Comparison of ENCODE assay signal across 1 cellular context in genomic region chr2:215880970-215881369, GRCh38.
TF ChIP-seq lines count a peak whose summit lies in the region.

No MANE protein-coding gene starts in this region.

TF ChIP-seq in GM12878, 131 proteins besides CTCF, POLR2A, EP300 and RAD21 (continued from another document and continues in another):
- TF ChIP-seq, protein P1, sequence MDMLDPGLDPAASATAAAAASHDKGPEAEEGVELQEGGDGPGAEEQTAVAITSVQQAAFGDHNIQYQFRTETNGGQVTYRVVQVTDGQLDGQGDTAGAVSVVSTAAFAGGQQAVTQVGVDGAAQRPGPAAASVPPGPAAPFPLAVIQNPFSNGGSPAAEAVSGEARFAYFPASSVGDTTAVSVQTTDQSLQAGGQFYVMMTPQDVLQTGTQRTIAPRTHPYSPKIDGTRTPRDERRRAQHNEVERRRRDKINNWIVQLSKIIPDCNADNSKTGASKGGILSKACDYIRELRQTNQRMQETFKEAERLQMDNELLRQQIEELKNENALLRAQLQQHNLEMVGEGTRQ (IDR thresholded peaks at IDR 0.05; ENCODE audit: borderline replicate concordance, low read depth, low read length): peak; percentile 65
- TF ChIP-seq, protein P2, sequence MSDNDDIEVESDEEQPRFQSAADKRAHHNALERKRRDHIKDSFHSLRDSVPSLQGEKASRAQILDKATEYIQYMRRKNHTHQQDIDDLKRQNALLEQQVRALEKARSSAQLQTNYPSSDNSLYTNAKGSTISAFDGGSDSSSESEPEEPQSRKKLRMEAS (IDR thresholded peaks at IDR 0.05; ENCODE audit: low read depth, low read length): peak; percentile 54; the same call in 1 of the 2 replicates
- TF ChIP-seq, protein P3, sequence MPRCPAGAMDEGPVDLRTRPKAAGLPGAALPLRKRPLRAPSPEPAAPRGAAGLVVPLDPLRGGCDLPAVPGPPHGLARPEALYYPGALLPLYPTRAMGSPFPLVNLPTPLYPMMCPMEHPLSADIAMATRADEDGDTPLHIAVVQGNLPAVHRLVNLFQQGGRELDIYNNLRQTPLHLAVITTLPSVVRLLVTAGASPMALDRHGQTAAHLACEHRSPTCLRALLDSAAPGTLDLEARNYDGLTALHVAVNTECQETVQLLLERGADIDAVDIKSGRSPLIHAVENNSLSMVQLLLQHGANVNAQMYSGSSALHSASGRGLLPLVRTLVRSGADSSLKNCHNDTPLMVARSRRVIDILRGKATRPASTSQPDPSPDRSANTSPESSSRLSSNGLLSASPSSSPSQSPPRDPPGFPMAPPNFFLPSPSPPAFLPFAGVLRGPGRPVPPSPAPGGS (IDR thresholded peaks at IDR 0.05; ENCODE audit: borderline replicate concordance, insufficient read depth, low read depth, low read length, poor library complexity, severe bottlenecking): no peak
- TF ChIP-seq DPF2 (IDR thresholded peaks at IDR 0.05): peak; percentile 45; the same call in 1 of the 2 replicates
- no peak for TF ChIP-seq HSF1 (IDR thresholded peaks at IDR 0.05; ENCODE audit: low read depth, low read length)
- no peak for TF ChIP-seq MTA3 (IDR thresholded peaks at IDR 0.05; ENCODE audit: borderline replicate concordance, low read length)
- TF ChIP-seq JUNB (IDR thresholded peaks at IDR 0.05): peak; percentile 28; the same call in 1 of the 2 replicates
- TF ChIP-seq ZNF207 (IDR thresholded peaks at IDR 0.05; ENCODE audit: borderline replicate concordance): no peak
- no peak for TF ChIP-seq CHD2 (IDR thresholded peaks at IDR 0.05; ENCODE audit: borderline replicate concordance, low read depth, low read length)
- peak; percentile 75; the same call in 1 of the 2 replicates for TF ChIP-seq TCF3 (IDR thresholded peaks at IDR 0.05; ENCODE audit: borderline replicate concordance, insufficient read depth, low read depth, low read length)
- TF ChIP-seq FOS (IDR thresholded peaks at IDR 0.05; ENCODE audit: borderline replicate concordance, extremely low read depth, insufficient read length): no peak
- no peak for TF ChIP-seq RBBP5 (conservative IDR thresholded peaks at IDR 0.05)
- TF ChIP-seq, protein P4, sequence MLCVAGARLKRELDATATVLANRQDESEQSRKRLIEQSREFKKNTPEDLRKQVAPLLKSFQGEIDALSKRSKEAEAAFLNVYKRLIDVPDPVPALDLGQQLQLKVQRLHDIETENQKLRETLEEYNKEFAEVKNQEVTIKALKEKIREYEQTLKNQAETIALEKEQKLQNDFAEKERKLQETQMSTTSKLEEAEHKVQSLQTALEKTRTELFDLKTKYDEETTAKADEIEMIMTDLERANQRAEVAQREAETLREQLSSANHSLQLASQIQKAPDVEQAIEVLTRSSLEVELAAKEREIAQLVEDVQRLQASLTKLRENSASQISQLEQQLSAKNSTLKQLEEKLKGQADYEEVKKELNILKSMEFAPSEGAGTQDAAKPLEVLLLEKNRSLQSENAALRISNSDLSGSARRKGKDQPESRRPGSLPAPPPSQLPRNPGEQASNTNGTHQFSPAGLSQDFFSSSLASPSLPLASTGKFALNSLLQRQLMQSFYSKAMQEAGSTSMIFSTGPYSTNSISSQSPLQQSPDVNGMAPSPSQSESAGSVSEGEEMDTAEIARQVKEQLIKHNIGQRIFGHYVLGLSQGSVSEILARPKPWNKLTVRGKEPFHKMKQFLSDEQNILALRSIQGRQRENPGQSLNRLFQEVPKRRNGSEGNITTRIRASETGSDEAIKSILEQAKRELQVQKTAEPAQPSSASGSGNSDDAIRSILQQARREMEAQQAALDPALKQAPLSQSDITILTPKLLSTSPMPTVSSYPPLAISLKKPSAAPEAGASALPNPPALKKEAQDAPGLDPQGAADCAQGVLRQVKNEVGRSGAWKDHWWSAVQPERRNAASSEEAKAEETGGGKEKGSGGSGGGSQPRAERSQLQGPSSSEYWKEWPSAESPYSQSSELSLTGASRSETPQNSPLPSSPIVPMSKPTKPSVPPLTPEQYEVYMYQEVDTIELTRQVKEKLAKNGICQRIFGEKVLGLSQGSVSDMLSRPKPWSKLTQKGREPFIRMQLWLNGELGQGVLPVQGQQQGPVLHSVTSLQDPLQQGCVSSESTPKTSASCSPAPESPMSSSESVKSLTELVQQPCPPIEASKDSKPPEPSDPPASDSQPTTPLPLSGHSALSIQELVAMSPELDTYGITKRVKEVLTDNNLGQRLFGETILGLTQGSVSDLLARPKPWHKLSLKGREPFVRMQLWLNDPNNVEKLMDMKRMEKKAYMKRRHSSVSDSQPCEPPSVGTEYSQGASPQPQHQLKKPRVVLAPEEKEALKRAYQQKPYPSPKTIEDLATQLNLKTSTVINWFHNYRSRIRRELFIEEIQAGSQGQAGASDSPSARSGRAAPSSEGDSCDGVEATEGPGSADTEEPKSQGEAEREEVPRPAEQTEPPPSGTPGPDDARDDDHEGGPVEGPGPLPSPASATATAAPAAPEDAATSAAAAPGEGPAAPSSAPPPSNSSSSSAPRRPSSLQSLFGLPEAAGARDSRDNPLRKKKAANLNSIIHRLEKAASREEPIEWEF (IDR thresholded peaks at IDR 0.05; ENCODE audit: insufficient replicate concordance, low read depth, low read length): no peak
- TF ChIP-seq SUZ12 (IDR thresholded peaks at IDR 0.05; ENCODE audit: unreplicated experiment): no peak
- TF ChIP-seq PAX5 (IDR thresholded peaks at IDR 0.05; ENCODE audit: borderline replicate concordance, low read depth, low read length): no peak
- TF ChIP-seq MEF2B (IDR thresholded peaks at IDR 0.05; ENCODE audit: partially characterized antibody, poor library complexity, severe bottlenecking): no peak
- TF ChIP-seq, protein P5, sequence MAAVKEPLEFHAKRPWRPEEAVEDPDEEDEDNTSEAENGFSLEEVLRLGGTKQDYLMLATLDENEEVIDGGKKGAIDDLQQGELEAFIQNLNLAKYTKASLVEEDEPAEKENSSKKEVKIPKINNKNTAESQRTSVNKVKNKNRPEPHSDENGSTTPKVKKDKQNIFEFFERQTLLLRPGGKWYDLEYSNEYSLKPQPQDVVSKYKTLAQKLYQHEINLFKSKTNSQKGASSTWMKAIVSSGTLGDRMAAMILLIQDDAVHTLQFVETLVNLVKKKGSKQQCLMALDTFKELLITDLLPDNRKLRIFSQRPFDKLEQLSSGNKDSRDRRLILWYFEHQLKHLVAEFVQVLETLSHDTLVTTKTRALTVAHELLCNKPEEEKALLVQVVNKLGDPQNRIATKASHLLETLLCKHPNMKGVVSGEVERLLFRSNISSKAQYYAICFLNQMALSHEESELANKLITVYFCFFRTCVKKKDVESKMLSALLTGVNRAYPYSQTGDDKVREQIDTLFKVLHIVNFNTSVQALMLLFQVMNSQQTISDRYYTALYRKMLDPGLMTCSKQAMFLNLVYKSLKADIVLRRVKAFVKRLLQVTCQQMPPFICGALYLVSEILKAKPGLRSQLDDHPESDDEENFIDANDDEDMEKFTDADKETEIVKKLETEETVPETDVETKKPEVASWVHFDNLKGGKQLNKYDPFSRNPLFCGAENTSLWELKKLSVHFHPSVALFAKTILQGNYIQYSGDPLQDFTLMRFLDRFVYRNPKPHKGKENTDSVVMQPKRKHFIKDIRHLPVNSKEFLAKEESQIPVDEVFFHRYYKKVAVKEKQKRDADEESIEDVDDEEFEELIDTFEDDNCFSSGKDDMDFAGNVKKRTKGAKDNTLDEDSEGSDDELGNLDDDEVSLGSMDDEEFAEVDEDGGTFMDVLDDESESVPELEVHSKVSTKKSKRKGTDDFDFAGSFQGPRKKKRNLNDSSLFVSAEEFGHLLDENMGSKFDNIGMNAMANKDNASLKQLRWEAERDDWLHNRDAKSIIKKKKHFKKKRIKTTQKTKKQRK (IDR thresholded peaks at IDR 0.05; ENCODE audit: low read depth, low read length): no peak
- no peak for TF ChIP-seq MYC (IDR thresholded peaks at IDR 0.05; ENCODE audit: insufficient read depth, insufficient read length, insufficient replicate concordance, low read length, severe bottlenecking)
- no peak for TF ChIP-seq GATAD2B (conservative IDR thresholded peaks at IDR 0.05; ENCODE audit: low read depth)
- TF ChIP-seq, protein P6, sequence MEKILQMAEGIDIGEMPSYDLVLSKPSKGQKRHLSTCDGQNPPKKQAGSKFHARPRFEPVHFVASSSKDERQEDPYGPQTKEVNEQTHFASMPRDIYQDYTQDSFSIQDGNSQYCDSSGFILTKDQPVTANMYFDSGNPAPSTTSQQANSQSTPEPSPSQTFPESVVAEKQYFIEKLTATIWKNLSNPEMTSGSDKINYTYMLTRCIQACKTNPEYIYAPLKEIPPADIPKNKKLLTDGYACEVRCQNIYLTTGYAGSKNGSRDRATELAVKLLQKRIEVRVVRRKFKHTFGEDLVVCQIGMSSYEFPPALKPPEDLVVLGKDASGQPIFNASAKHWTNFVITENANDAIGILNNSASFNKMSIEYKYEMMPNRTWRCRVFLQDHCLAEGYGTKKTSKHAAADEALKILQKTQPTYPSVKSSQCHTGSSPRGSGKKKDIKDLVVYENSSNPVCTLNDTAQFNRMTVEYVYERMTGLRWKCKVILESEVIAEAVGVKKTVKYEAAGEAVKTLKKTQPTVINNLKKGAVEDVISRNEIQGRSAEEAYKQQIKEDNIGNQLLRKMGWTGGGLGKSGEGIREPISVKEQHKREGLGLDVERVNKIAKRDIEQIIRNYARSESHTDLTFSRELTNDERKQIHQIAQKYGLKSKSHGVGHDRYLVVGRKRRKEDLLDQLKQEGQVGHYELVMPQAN (conservative IDR thresholded peaks at IDR 0.05): peak; percentile 41; the same call in 1 of the 2 replicates
- peak; percentile 90; the same call in 1 of the 2 replicates for TF ChIP-seq BACH1 (IDR thresholded peaks at IDR 0.05; ENCODE audit: borderline replicate concordance)
- peak; percentile 64; the same call in 1 of the 2 replicates for TF ChIP-seq RFX5 (IDR thresholded peaks at IDR 0.05; ENCODE audit: low read depth, low read length)
- TF ChIP-seq, protein P7, sequence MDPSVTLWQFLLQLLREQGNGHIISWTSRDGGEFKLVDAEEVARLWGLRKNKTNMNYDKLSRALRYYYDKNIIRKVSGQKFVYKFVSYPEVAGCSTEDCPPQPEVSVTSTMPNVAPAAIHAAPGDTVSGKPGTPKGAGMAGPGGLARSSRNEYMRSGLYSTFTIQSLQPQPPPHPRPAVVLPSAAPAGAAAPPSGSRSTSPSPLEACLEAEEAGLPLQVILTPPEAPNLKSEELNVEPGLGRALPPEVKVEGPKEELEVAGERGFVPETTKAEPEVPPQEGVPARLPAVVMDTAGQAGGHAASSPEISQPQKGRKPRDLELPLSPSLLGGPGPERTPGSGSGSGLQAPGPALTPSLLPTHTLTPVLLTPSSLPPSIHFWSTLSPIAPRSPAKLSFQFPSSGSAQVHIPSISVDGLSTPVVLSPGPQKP (IDR thresholded peaks at IDR 0.05; ENCODE audit: low read depth, low read length): no peak
- no peak for TF ChIP-seq ETV6 (conservative IDR thresholded peaks at IDR 0.05 in 1 of 2, IDR thresholded peaks at IDR 0.05 in 1 of 2; ENCODE audit: borderline replicate concordance in 1 of 2, low read depth in 1 of 2)
- TF ChIP-seq CREB1 (IDR thresholded peaks at IDR 0.05; ENCODE audit: low read depth): no peak
- TF ChIP-seq NFYA (IDR thresholded peaks at IDR 0.05; ENCODE audit: borderline replicate concordance, low read depth, low read length): no peak
- no peak for TF ChIP-seq CBX5 (IDR thresholded peaks at IDR 0.05; ENCODE audit: low read depth)
- no peak for TF ChIP-seq KLF5 (IDR thresholded peaks at IDR 0.05; ENCODE audit: partially characterized antibody)
- no peak for TF ChIP-seq KAT2A (conservative IDR thresholded peaks at IDR 0.05; ENCODE audit: control insufficient read depth, low read depth, low read length)
- TF ChIP-seq BCL11A (IDR thresholded peaks at IDR 0.05; ENCODE audit: low read depth, low read length): no peak
- no peak for TF ChIP-seq EED (IDR thresholded peaks at IDR 0.05; ENCODE audit: low read depth)
- TF ChIP-seq CBFB (IDR thresholded peaks at IDR 0.05; ENCODE audit: low read depth): no peak
- TF ChIP-seq, protein P8, sequence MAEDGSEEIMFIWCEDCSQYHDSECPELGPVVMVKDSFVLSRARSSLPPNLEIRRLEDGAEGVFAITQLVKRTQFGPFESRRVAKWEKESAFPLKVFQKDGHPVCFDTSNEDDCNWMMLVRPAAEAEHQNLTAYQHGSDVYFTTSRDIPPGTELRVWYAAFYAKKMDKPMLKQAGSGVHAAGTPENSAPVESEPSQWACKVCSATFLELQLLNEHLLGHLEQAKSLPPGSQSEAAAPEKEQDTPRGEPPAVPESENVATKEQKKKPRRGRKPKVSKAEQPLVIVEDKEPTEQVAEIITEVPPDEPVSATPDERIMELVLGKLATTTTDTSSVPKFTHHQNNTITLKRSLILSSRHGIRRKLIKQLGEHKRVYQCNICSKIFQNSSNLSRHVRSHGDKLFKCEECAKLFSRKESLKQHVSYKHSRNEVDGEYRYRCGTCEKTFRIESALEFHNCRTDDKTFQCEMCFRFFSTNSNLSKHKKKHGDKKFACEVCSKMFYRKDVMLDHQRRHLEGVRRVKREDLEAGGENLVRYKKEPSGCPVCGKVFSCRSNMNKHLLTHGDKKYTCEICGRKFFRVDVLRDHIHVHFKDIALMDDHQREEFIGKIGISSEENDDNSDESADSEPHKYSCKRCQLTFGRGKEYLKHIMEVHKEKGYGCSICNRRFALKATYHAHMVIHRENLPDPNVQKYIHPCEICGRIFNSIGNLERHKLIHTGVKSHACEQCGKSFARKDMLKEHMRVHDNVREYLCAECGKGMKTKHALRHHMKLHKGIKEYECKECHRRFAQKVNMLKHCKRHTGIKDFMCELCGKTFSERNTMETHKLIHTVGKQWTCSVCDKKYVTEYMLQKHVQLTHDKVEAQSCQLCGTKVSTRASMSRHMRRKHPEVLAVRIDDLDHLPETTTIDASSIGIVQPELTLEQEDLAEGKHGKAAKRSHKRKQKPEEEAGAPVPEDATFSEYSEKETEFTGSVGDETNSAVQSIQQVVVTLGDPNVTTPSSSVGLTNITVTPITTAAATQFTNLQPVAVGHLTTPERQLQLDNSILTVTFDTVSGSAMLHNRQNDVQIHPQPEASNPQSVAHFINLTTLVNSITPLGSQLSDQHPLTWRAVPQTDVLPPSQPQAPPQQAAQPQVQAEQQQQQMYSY (CRISPR knock-in tag; IDR thresholded peaks at IDR 0.05): no peak
- TF ChIP-seq ZBTB33 (IDR thresholded peaks at IDR 0.05): no peak
- no peak for TF ChIP-seq BMI1 (IDR thresholded peaks at IDR 0.05; ENCODE audit: borderline replicate concordance)
